Comparison of ENCODE assay signal across 27 cellular contexts in the genomic region with DNA sequence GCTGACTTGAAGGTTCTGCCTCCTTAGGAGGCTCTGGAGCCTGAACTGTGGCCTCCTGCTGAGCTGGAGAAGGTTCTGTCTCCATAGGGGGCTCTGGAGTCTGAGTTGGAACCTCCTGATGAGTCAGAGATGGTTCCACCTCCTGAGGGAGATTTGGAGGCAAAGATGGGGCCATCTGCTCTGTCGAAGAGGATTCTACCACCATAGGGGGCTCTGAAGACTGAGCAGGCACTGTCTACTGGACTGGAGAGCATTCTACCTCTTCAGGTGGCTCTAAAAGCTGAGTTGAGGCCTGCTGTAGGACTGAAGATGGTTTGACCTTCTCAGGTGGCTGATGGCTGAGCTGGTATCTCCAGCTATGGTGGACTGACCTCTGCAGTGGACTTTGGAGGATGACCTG. TPM values are rescaled to one million over a fixed set of nuclear protein-coding genes. Genes with fewer than 3 reads are reported as not detected.
DNase-seq lines count a peak whose midpoint lies in the region; ATAC-seq, FAIRE-seq and TF ChIP-seq lines count a peak whose summit lies in the region.
"Had no signal": no experiment of that assay in that cellular context is flagged by ENCODE, and none has a peak within 500 bp of the region (broad histone marks: within the 10 kb centered on the region; RNA-seq: fewer than 3 reads in every experiment).

No MANE protein-coding gene starts in this region.

- WGBS in K562 (ENCODE audit: insufficient coverage, low coverage, missing lambda C conversion rate), result 17% methylated on average over 1 of the region's 1 CpG

- peaks cover 29 to 62% of the 10 kb centered on the region in 2 experiments for H3K4me1 ChIP-seq in K562 (replicated peaks in 1 of 2; ENCODE audit: control insufficient read depth in 2 of 2, insufficient read depth in 2 of 2, low read length in 2 of 2)
- H3K4me1 ChIP-seq: A549, BE2C had no signal

- BruUV-seq in K562 (replicated peaks; lab: Mats Ljungman, UMichigan), result no TSS peak

- H3K9me1 ChIP-seq in K562 (ENCODE audit: control insufficient read depth, insufficient read depth, low read length), result no peaks in the 10 kb centered on the region

- H3K36me3 Mint-ChIP-seq in natural killer cell (no peaks in the 10 kb centered on the region), immature natural killer cell (peaks cover 8 to 33% (median 30%) of the 10 kb centered on the region in 3 donors)
- H3K36me3 Mint-ChIP-seq in natural killer cell treated with Interleukin-12 subunit alpha and Interleukin-12 subunit beta and Interleukin-15 and Interleukin-18, amount 100 ng/mL, for 72 hours, result peaks cover 5% of the 10 kb centered on the region

- no peaks in the 10 kb centered on the region for H4K20me1 ChIP-seq in K562 (replicated peaks; ENCODE audit: control insufficient read depth, insufficient read depth, low read length)
- H4K20me1 ChIP-seq: BLaER1 treated with 17β-estradiol and CSF1 and Interleukin-3, amounts not matched to agents 10 nM and 100 nM had no signal

- H3K27ac ChIP-seq in K562 (ENCODE audit: extremely low read depth, low read depth, low read length), result no peak overlapping the region
- H3K27ac ChIP-seq: A549; BLaER1 treated with 17β-estradiol and CSF1 and Interleukin-3, amounts not matched to agents 10 nM and 100 nM; GM23248 had no signal

- intact Hi-C loops in natural killer cell (cut with micrococcal nuclease) (no loop called here), K562 (cut with micrococcal nuclease) (no loop called here)

- H3K4me1 Mint-ChIP-seq in natural killer cell, result peaks cover 82 to 83% of the 10 kb centered on the region in 2 donors
- H3K4me1 Mint-ChIP-seq in natural killer cell treated with Interleukin-12 subunit alpha and Interleukin-12 subunit beta and Interleukin-15 and Interleukin-18, amount 100 ng/mL, for 72 hours (ENCODE audit: low read depth in 2 of 2), result peaks cover 46 to 64% of the 10 kb centered on the region in 2 donors
- peaks cover 72 to 89% of the 10 kb centered on the region in 2 donors for H3K4me1 Mint-ChIP-seq in immature natural killer cell

- H3K9me3 ChIP-seq in K562 (replicated peaks; ENCODE audit: control insufficient read depth, insufficient read depth, low read depth, low read length), result no peaks in the 10 kb centered on the region
- H3K9me3 ChIP-seq: BE2C had no signal

- no peak overlapping the region for H2AFZ ChIP-seq in K562 (ENCODE audit: low read depth, low read length)
- H2AFZ ChIP-seq: GM23248 had no signal

- H3K27me3 Mint-ChIP-seq in natural killer cell (ENCODE audit: low read depth in 2 of 2) (no peaks in the 10 kb centered on the region), immature natural killer cell (ENCODE audit: low read depth in 3 of 3) (peaks cover 0 to 3% (median 0%) of the 10 kb centered on the region in 3 donors)
- no peaks in the 10 kb centered on the region for H3K27me3 Mint-ChIP-seq in natural killer cell treated with Interleukin-12 subunit alpha and Interleukin-12 subunit beta and Interleukin-15 and Interleukin-18, amount 100 ng/mL, for 72 hours
- H3K27me3 Mint-ChIP-seq: CD4-positive, alpha-beta T cell; CD8-positive, alpha-beta memory T cell had no signal

- H3K79me2 ChIP-seq in K562 (ENCODE audit: control insufficient read depth, insufficient read depth, low read length), result no peaks in the 10 kb centered on the region

- no peak for TF ChIP-seq EP300 in K562 (IDR thresholded peaks at IDR 0.05; ENCODE audit: low read length)

- DNase-seq in natural killer cell, result no peak
- no peak for DNase-seq in natural killer cell treated with Interleukin-12 subunit alpha and Interleukin-12 subunit beta and Interleukin-15 and Interleukin-18, amount 100 ng/mL, for 72 hours (ENCODE audit: low spot score)
- DNase-seq in K562 (ENCODE audit: extremely low read depth in 1 of 4, low spot score in 3 of 4), result peak in 1 of 4 experiments; percentile 41
- no peak for DNase-seq in immature natural killer cell
- no peak for DNase-seq in activated gamma-delta T cell (lab: John Stamatoyannopoulos, UW)
- DNase-seq: 8988T; ACHN; AML-193; BE2C; CD4-positive, alpha-beta T cell; CD8-positive, alpha-beta memory T cell; DMS 273 treated with DMSO at 0.1 percent for 48 hours; DMS79; EL; GDM1; GM23248; H7; HCEC 1CT had no signal

- TF ChIP-seq RAD21 in K562 (CRISPR knock-in tag; conservative IDR thresholded peaks at IDR 0.05 in 1 of 2, IDR thresholded peaks at IDR 0.05 in 1 of 2), result no peak

- in situ Hi-C loops in K562 (cut with MboI), result no loop called here

- CTCF ChIA-PET in K562 (lab: Yijun Ruan, JAX; ENCODE audit: low intra/inter-chr PET ratio), result no interaction called here

- POLR2A ChIA-PET in K562 (lab: Yijun Ruan, JAX), result interaction anchor here (1.2 to 3.5 kb wide), 4 partner anchors 17 to 50 kb away, joined by 3 to 22 read pairs (median 6); partner anchors contain the start of gene RDM1

- no peak for TF ChIP-seq POLR2A in K562 (conservative IDR thresholded peaks at IDR 0.05)

- H3K4me3 ChIP-seq in K562, result no peak overlapping the region
- H3K4me3 ChIP-seq: A549; BLaER1 treated with 17β-estradiol and CSF1 and Interleukin-3, amounts not matched to agents 10 nM and 100 nM; GM12878; GM23248 had no signal

- no peaks in the 10 kb centered on the region for H3K27me3 ChIP-seq in K562 (ENCODE audit: control insufficient read depth in 2 of 2, insufficient read depth in 2 of 2, low read length in 2 of 2)
- H3K27me3 ChIP-seq: BE2C; BLaER1 treated with 17β-estradiol and CSF1 and Interleukin-3, amounts not matched to agents 10 nM and 100 nM had no signal

- H3K27ac Mint-ChIP-seq in natural killer cell (peak overlapping the region; percentile 54 to 75), immature natural killer cell (peak overlapping the region in 5 of 6 donors; percentile 8 to 68 (median 30))
- peak overlapping the region in 1 of 2 donors; percentile 45 for H3K27ac Mint-ChIP-seq in natural killer cell treated with Interleukin-12 subunit alpha and Interleukin-12 subunit beta and Interleukin-15 and Interleukin-18, amount 100 ng/mL, for 72 hours
- H3K27ac Mint-ChIP-seq: CD14-positive monocyte; CD4-positive, alpha-beta T cell had no signal

- H3K4me3 Mint-ChIP-seq in natural killer cell, result peak overlapping the region; percentile 37
- H3K4me3 Mint-ChIP-seq in natural killer cell treated with Interleukin-12 subunit alpha and Interleukin-12 subunit beta and Interleukin-15 and Interleukin-18, amount 100 ng/mL, for 72 hours, result no peak overlapping the region
- peak overlapping the region in 3 of 5 donors; percentile 4 to 51 (median 40) for H3K4me3 Mint-ChIP-seq in immature natural killer cell
- H3K4me3 Mint-ChIP-seq: CD14-positive monocyte; CD4-positive, alpha-beta T cell had no signal

- H3K9me3 Mint-ChIP-seq in natural killer cell, result no peaks in the 10 kb centered on the region
- no peaks in the 10 kb centered on the region for H3K9me3 Mint-ChIP-seq in natural killer cell treated with Interleukin-12 subunit alpha and Interleukin-12 subunit beta and Interleukin-15 and Interleukin-18, amount 100 ng/mL, for 72 hours
- H3K9me3 Mint-ChIP-seq in immature natural killer cell, result no peaks in the 10 kb centered on the region
- H3K9me3 Mint-ChIP-seq: CD4-positive, alpha-beta T cell; CD8-positive, alpha-beta memory T cell had no signal

- ATAC-seq in natural killer cell (no peak), K562 (no peak), SK-N-SH treated with all-trans-retinoic acid at 6 μM for 48 hours (no peak)
- no peak for ATAC-seq in natural killer cell treated with Interleukin-12 subunit alpha and Interleukin-12 subunit beta and Interleukin-15 and Interleukin-18, amount 100 ng/mL, for 72 hours
- ATAC-seq in activated CD4-positive, CD25-positive, alpha-beta regulatory T cell treated with anti-CD3 and anti-CD28 coated beads, Interleukin-2, amount 50 U/mL, for 24 hours, result no peak
- ATAC-seq: A549, GM12878 had no signal

- TF ChIP-seq CTCF in natural killer cell (IDR thresholded peaks at IDR 0.05), result no peak
- no peak for TF ChIP-seq CTCF in K562 (IDR thresholded peaks at IDR 0.05 in 2 of 3, conservative IDR thresholded peaks at IDR 0.05 in 1 of 3; ENCODE audit: insufficient read depth in 2 of 3, low read depth in 1 of 3, low read length in 3 of 3)

- FAIRE-seq in K562 (lab: Jason Lieb, UNC), result no peak
- FAIRE-seq: A549, D721Med, GM12878, GM19239, H1 had no signal

- H3K4me2 ChIP-seq in K562 (ENCODE audit: insufficient read depth, low read length), result no peak overlapping the region; the same call in 1 of the 2 replicates
- H3K4me2 ChIP-seq: A549; BLaER1 treated with 17β-estradiol and CSF1 and Interleukin-3, amounts not matched to agents 10 nM and 100 nM had no signal

- no peaks in the 10 kb centered on the region for H3K36me3 ChIP-seq in K562 (ENCODE audit: control insufficient read depth, insufficient read depth, low read length)
- H3K36me3 ChIP-seq: BE2C had no signal

- no peak overlapping the region for H3K9ac ChIP-seq in K562 (ENCODE audit: insufficient read depth in 1 of 2, low read depth in 2 of 2, low read length in 2 of 2)
- H3K9ac ChIP-seq: BLaER1 treated with 17β-estradiol and CSF1 and Interleukin-3, amounts not matched to agents 10 nM and 100 nM; GM23248 had no signal

RNA-seq across cellular contexts. Expression of gene RDM1, which starts 16.2 kb away (rescaled TPM):
- total RNA-seq in natural killer cell, result under 1 TPM; 0.48 to 1.00 (median 0.61) TPM
- 1 to 10 TPM; 1.3 to 3.5 TPM for total RNA-seq in natural killer cell treated with Interleukin-12 subunit alpha and Interleukin-12 subunit beta and Interleukin-15 and Interleukin-18, amount 100 ng/mL, for 72 hours
- total RNA-seq in K562 (2011; cell fraction: chromatin; rRNA removed; ENCODE audit: low replicate concordance), result 9.4 and 10.6 TPM in 2 replicates
- total RNA-seq in K562 (2011; cell fraction: nucleolus; rRNA removed), result 5.8 and 9.9 TPM in 2 replicates
- 9.5 and 10.0 TPM in 2 replicates for total RNA-seq in K562 (2011; cell fraction: nucleoplasm; rRNA removed)
- 2.5 and 3.9 TPM in 2 replicates for total RNA-seq in K562 (2014; rRNA removed)
- 4.8 and 5.6 TPM in 2 replicates for total RNA-seq in K562 (2014; rRNA removed; fragmentation: Illumina TruSeq; extraction: Trizol)
- total RNA-seq in K562 (2015; rRNA removed; fragmentation: Illumina TruSeq; extraction: Trizol), result 2.9 and 3.0 TPM in 2 replicates
- total RNA-seq in K562 (2021), result 5.0 and 5.7 TPM in 2 replicates
- polyA plus RNA-seq in K562 (2011; rRNA removed), result 8.3 and 9.6 TPM in 2 replicates
- polyA plus RNA-seq in K562 (2011; cell fraction: cytosol; rRNA removed), result 5.7 and 6.5 TPM in 2 replicates
- 19.5 and 20.6 TPM in 2 replicates for polyA plus RNA-seq in K562 (2011; cell fraction: nucleus; rRNA removed)
- 7.0 and 12.5 TPM in 2 replicates for polyA plus RNA-seq in K562 (2012)
- 5.4 and 7.0 TPM in 2 replicates for polyA plus RNA-seq in K562 (2014; fragmentation: Illumina TruSeq; extraction: Trizol)
- polyA plus RNA-seq in K562 (2014; fragmentation: Nextera tagmentation; extraction: Ambion mirVana), result 10 to 100 TPM in 1 of 2 experiments, 1 to 10 TPM in 1; 8.5 to 11.2 TPM
- polyA plus RNA-seq in K562 (2014; rRNA removed), result 6.1 and 6.5 TPM in 2 replicates
- 4.0 TPM in 2 replicates for polyA minus RNA-seq in K562 (2011; rRNA and poly(A)+ RNA removed)
- polyA minus RNA-seq in K562 (2011; cell fraction: cytosol; rRNA and poly(A)+ RNA removed), result 2.5 and 3.3 TPM in 2 replicates
- polyA minus RNA-seq in K562 (2011; cell fraction: nucleus; rRNA and poly(A)+ RNA removed), result 3.3 and 3.9 TPM in 2 replicates
- polyA plus RNA-seq in immature natural killer cell, result 1 to 10 TPM in 1 of 3 donors, under 1 TPM in 1, not detected in 1; 0.82 to 1.7 TPM
- total RNA-seq: CD4-positive, alpha-beta T cell; GM23248 had no signal
- polyA plus RNA-seq: CD14-positive monocyte, GM23248 had no signal

RNA-seq across cellular contexts. Expression of gene LYZL6, which starts 29.2 kb away (rescaled TPM):
- not detected for total RNA-seq in natural killer cell
- not detected for total RNA-seq in natural killer cell treated with Interleukin-12 subunit alpha and Interleukin-12 subunit beta and Interleukin-15 and Interleukin-18, amount 100 ng/mL, for 72 hours
- total RNA-seq in K562 (2011; cell fraction: chromatin; rRNA removed; ENCODE audit: low replicate concordance), result not detected in 2 replicates
- total RNA-seq in K562 (2011; cell fraction: nucleolus; rRNA removed), result not detected in 2 replicates
- total RNA-seq in K562 (2011; cell fraction: nucleoplasm; rRNA removed), result not detected in 2 replicates
- not detected in 2 replicates for total RNA-seq in K562 (2014; rRNA removed)
- total RNA-seq in K562 (2014; rRNA removed; fragmentation: Illumina TruSeq; extraction: Trizol), result not detected in 2 replicates
- not detected in 2 replicates for total RNA-seq in K562 (2015; rRNA removed; fragmentation: Illumina TruSeq; extraction: Trizol)
- not detected in 2 replicates for total RNA-seq in K562 (2021)
- not detected in 2 replicates for polyA plus RNA-seq in K562 (2011; rRNA removed)
- not detected in 2 replicates for polyA plus RNA-seq in K562 (2011; cell fraction: cytosol; rRNA removed)
- not detected in 2 replicates for polyA plus RNA-seq in K562 (2011; cell fraction: nucleus; rRNA removed)
- not detected in 2 replicates for polyA plus RNA-seq in K562 (2012)
- not detected in 2 replicates for polyA plus RNA-seq in K562 (2014; fragmentation: Illumina TruSeq; extraction: Trizol)
- not detected for polyA plus RNA-seq in K562 (2014; fragmentation: Nextera tagmentation; extraction: Ambion mirVana)
- not detected in 2 replicates for polyA plus RNA-seq in K562 (2014; rRNA removed)
- polyA minus RNA-seq in K562 (2011; rRNA and poly(A)+ RNA removed), result not detected in 2 replicates
- polyA minus RNA-seq in K562 (2011; cell fraction: cytosol; rRNA and poly(A)+ RNA removed), result not detected in 2 replicates
- not detected in 2 replicates for polyA minus RNA-seq in K562 (2011; cell fraction: nucleus; rRNA and poly(A)+ RNA removed)
- polyA plus RNA-seq in immature natural killer cell, result not detected
- total RNA-seq: CD4-positive, alpha-beta T cell; CD8-positive, alpha-beta memory T cell; GM12878; GM23248; H1; H7 had no signal
- polyA plus RNA-seq: A549; CD14-positive monocyte; CD8-positive, alpha-beta memory T cell; GM12878; GM23248; H1 had no signal

RNA-seq across cellular contexts. Expression of gene CCL5, which starts 34.2 kb away (rescaled TPM):
- total RNA-seq in natural killer cell (1,000 to 10,000 TPM in 1 of 3 donors, 100 to 1,000 TPM in 2; 793 to 1,167 (median 825) TPM), K562 (2014; rRNA removed) (0.08 and 0.18 TPM in 2 replicates), K562 (2014; rRNA removed; fragmentation: Illumina TruSeq; extraction: Trizol) (0.16 TPM in 1 of 2 replicates, not detected in the other), K562 (2015; rRNA removed; fragmentation: Illumina TruSeq; extraction: Trizol) (0.18 and 0.23 TPM in 2 replicates), K562 (2021) (0.56 and 0.58 TPM in 2 replicates)
- total RNA-seq in natural killer cell treated with Interleukin-12 subunit alpha and Interleukin-12 subunit beta and Interleukin-15 and Interleukin-18, amount 100 ng/mL, for 72 hours, result 100 to 1,000 TPM in 1 of 2 donors, 10 to 100 TPM in 1; 97.5 to 224 TPM
- total RNA-seq in K562 (2011; cell fraction: chromatin; rRNA removed; ENCODE audit: low replicate concordance), result 0.37 TPM in 1 of 2 replicates, not detected in the other
- total RNA-seq in K562 (2011; cell fraction: nucleolus; rRNA removed), result not detected in 2 replicates
- total RNA-seq in K562 (2011; cell fraction: nucleoplasm; rRNA removed), result 0.29 TPM in 1 of 2 replicates, not detected in the other
- polyA plus RNA-seq in K562 (2011; rRNA removed) (0.08 and 0.53 TPM in 2 replicates), K562 (2014; fragmentation: Illumina TruSeq; extraction: Trizol) (0.43 TPM in 2 replicates), K562 (2014; fragmentation: Nextera tagmentation; extraction: Ambion mirVana) (under 1 TPM; 0.46 to 0.59 TPM), K562 (2014; rRNA removed) (0.30 and 0.49 TPM in 2 replicates), immature natural killer cell (1,000 to 10,000 TPM; 1,095 to 2,255 (median 1,960) TPM)
- 0.72 TPM in 1 of 2 replicates, not detected in the other for polyA plus RNA-seq in K562 (2011; cell fraction: cytosol; rRNA removed)
- not detected in 2 replicates for polyA plus RNA-seq in K562 (2011; cell fraction: nucleus; rRNA removed)
- 0.30 and 0.65 TPM in 2 replicates for polyA plus RNA-seq in K562 (2012)
- not detected in 2 replicates for polyA minus RNA-seq in K562 (2011; rRNA and poly(A)+ RNA removed)
- polyA minus RNA-seq in K562 (2011; cell fraction: cytosol; rRNA and poly(A)+ RNA removed), result 0.86 TPM in 1 of 2 replicates, not detected in the other
- polyA minus RNA-seq in K562 (2011; cell fraction: nucleus; rRNA and poly(A)+ RNA removed), result not detected in 2 replicates
- total RNA-seq: GM23248, H1, H7 had no signal
- polyA plus RNA-seq: GM23248, H1 had no signal

RNA-seq across cellular contexts. Expression of gene HEATR9, which starts 45.7 kb away (rescaled TPM):
- total RNA-seq in natural killer cell (10 to 100 TPM in 2 of 3 donors, 1 to 10 TPM in 1; 10.0 to 24.1 (median 15.1) TPM), K562 (2014; rRNA removed) (not detected in 2 replicates), K562 (2014; rRNA removed; fragmentation: Illumina TruSeq; extraction: Trizol) (not detected in 2 replicates), K562 (2015; rRNA removed; fragmentation: Illumina TruSeq; extraction: Trizol) (not detected in 2 replicates), K562 (2021) (not detected in 2 replicates)
- total RNA-seq in natural killer cell treated with Interleukin-12 subunit alpha and Interleukin-12 subunit beta and Interleukin-15 and Interleukin-18, amount 100 ng/mL, for 72 hours, result 1 to 10 TPM in 1 of 2 donors, under 1 TPM in 1; 0.81 to 2.9 TPM
- total RNA-seq in K562 (2011; cell fraction: chromatin; rRNA removed; ENCODE audit: low replicate concordance), result not detected in 2 replicates
- total RNA-seq in K562 (2011; cell fraction: nucleolus; rRNA removed), result not detected in 2 replicates
- total RNA-seq in K562 (2011; cell fraction: nucleoplasm; rRNA removed), result not detected in 2 replicates
- polyA plus RNA-seq in K562 (2011; rRNA removed) (not detected in 2 replicates), K562 (2014; fragmentation: Illumina TruSeq; extraction: Trizol) (not detected in 2 replicates), K562 (2014; fragmentation: Nextera tagmentation; extraction: Ambion mirVana) (not detected), K562 (2014; rRNA removed) (not detected in 2 replicates), immature natural killer cell (under 1 TPM in 2 of 3 donors, not detected in 1; 0.11 to 0.19 TPM)
- polyA plus RNA-seq in K562 (2011; cell fraction: cytosol; rRNA removed), result not detected in 2 replicates
- not detected in 2 replicates for polyA plus RNA-seq in K562 (2011; cell fraction: nucleus; rRNA removed)
- polyA plus RNA-seq in K562 (2012), result not detected in 2 replicates
- polyA minus RNA-seq in K562 (2011; rRNA and poly(A)+ RNA removed), result not detected in 2 replicates
- not detected in 2 replicates for polyA minus RNA-seq in K562 (2011; cell fraction: cytosol; rRNA and poly(A)+ RNA removed)
- not detected in 2 replicates for polyA minus RNA-seq in K562 (2011; cell fraction: nucleus; rRNA and poly(A)+ RNA removed)
- total RNA-seq: GM23248, H1, H7 had no signal
- polyA plus RNA-seq: A549, CD14-positive monocyte, GM23248, H1 had no signal

Comparison
In these comparisons a context has a peak if more than half of its experiments do, and no peak if none do; other contexts are left out.
1. RNA of gene CCL5, which starts 34.2 kb away (total RNA-seq): 793 to 1,167 TPM in natural killer cell and 97.5 to 224 TPM in natural killer cell treated with Interleukin-12 subunit alpha and Interleukin-12 subunit beta and Interleukin-15 and Interleukin-18, amount 100 ng/mL, for 72 hours; 0.08 to 0.58 TPM in K562; every median in the first group is over 10 times any median in the second.